1 cellular context compared by ENCODE assay signal in the genomic region with DNA sequence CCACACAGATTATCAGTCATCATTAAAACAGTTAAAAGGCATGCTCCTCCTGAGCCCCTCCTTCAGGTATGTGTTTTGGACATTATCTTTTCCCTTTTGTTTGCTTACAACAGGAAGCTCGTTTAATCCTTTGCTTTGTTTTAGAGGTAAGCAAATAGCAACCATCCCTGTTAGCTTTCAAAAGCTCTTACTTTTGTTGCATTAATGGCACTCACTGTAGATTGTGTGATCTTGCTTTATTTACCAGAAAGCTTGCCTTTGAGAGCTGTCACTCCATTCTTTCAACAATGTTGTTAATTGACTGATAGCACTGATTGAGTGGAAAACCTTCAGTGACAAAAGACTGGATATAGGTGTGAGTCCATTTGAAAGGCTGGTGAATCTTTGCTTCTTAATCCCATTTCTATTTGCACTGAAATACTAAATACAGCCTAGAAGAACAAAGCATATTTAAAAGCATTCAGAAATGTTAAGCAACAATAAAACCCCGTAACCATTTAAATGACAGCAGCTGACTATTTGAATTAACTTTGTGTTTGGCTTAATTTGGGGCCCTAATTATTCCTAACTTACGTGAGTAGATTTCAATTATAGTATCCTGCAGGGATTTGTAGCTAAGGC.
TF ChIP-seq lines count a peak whose summit lies in the region.

No MANE protein-coding gene starts in this region.

TF ChIP-seq in GM23338, 12 proteins besides CTCF, POLR2A, EP300 and RAD21:
- TF ChIP-seq ETS1 (IDR thresholded peaks at IDR 0.05) (no peak), CREB1 (CRISPR knock-in tag; IDR thresholded peaks at IDR 0.05; ENCODE audit: low read depth) (no peak), REST (IDR thresholded peaks at IDR 0.05; ENCODE audit: unreplicated experiment) (no peak), NANOG (IDR thresholded peaks at IDR 0.05; ENCODE audit: borderline replicate concordance) (no peak), STAT1 (IDR thresholded peaks at IDR 0.05; ENCODE audit: unreplicated experiment) (no peak), JUNB (IDR thresholded peaks at IDR 0.05; ENCODE audit: unreplicated experiment) (no peak), ZNF114 (CRISPR knock-in tag; IDR thresholded peaks at IDR 0.05) (no peak), EZH2phosphoT487 (IDR thresholded peaks at IDR 0.05; ENCODE audit: unreplicated experiment) (no peak)
